16 cellular contexts compared by ENCODE assay signal in the genomic region with DNA sequence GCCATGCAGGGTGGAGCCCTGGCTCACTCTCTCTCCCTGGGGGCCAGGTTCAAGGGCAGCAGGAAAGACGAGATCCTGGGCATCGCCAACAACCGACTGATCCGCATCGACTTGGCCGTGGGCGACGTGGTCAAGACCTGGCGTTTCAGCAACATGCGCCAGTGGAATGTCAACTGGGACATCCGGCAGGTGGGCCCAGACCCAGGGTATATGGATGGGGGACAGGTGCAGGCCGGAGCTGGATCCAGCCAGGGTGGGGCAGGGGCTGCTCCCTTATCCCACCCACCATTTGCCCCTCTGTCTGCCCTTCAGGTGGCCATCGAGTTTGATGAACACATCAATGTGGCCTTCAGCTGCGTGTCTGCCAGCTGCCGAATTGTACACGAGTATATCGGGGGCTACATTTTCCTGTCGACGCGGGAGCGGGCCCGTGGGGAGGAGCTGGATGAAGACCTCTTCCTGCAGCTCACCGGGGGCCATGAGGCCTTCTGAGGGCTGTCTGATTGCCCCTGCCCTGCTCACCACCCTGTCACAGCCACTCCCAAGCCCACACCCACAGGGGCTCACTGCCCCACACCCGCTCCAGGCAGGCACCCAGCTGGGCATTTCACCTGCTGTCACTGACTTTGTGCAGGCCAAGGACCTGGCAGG. TPM values are rescaled to one million over a fixed set of nuclear protein-coding genes. Genes with fewer than 3 reads are reported as not detected.
A peak's percentile ranks its signal among the peaks of the same experiment; 100 is the strongest.
DNase-seq lines count a peak whose midpoint lies in the region; ATAC-seq, FAIRE-seq and TF ChIP-seq lines count a peak whose summit lies in the region.
"Had no signal": no experiment of that assay in that cellular context is flagged by ENCODE, and none has a peak within 500 bp of the region (broad histone marks: within the 10 kb centered on the region; RNA-seq: fewer than 3 reads in every experiment).

No MANE protein-coding gene starts in this region.

- H3K4me2 ChIP-seq in OCI-LY7 (ENCODE audit: low read length) (no peak overlapping the region), HepG2 (ENCODE audit: low read depth, low read length) (no peak overlapping the region)

- CTCF ChIA-PET in OCI-LY7 (lab: Charles Lee; ENCODE audit: unreplicated experiment): no interaction called here
- CTCF ChIA-PET in HepG2 (lab: Yijun Ruan, JAX; ENCODE audit: low intra/inter-chr PET ratio, low total read pairs): no interaction called here

- H3K27me3 ChIP-seq in HepG2 (ENCODE audit: control insufficient read depth in 1 of 2, insufficient read depth in 2 of 2, low read length in 2 of 2) (no peaks in the 10 kb centered on the region), upper lobe of right lung (no peaks in the 10 kb centered on the region)

- H4K20me1 ChIP-seq in OCI-LY7 (ENCODE audit: insufficient read depth, low read length) (no peaks in the 10 kb centered on the region; the same call in 1 of the 2 replicates), HepG2 (ENCODE audit: insufficient read depth, low read length) (no peaks in the 10 kb centered on the region)

- peaks cover 8% of the 10 kb centered on the region; the same call in 1 of the 2 replicates for H3K79me2 ChIP-seq in OCI-LY7 (ENCODE audit: insufficient read depth, low read depth, low read length)
- no peaks in the 10 kb centered on the region for H3K79me2 ChIP-seq in HepG2 (ENCODE audit: insufficient read depth, low read length)

- H2AFZ ChIP-seq in OCI-LY7 (ENCODE audit: low read length): no peak overlapping the region
- H2AFZ ChIP-seq in HepG2 (ENCODE audit: low read length): no peak overlapping the region

- POLR2A ChIA-PET in OCI-LY7 (lab: Charles Lee) (interaction anchor here (0.6 to 2.1 kb wide), 4 partner anchors 16 to 31 kb away, joined by 3 to 15 read pairs (median 4); a partner anchor contains a TSS), HepG2 (lab: Yijun Ruan, JAX) (interaction anchor here (1.0 to 1.7 kb wide), 2 partner anchors 38 to 95 kb away, joined by 3 to 5 read pairs; a partner anchor contains a TSS)

- H3K4me1 ChIP-seq in OCI-LY7 (ENCODE audit: insufficient read depth, low read length, poor library complexity, severe bottlenecking) (peaks cover 17% of the 10 kb centered on the region), HepG2 (ENCODE audit: insufficient read depth, low read length) (peaks cover 42% of the 10 kb centered on the region), upper lobe of right lung (peaks cover 23% of the 10 kb centered on the region)

- BruUV-seq in OCI-LY7 (replicated peaks; lab: Mats Ljungman, UMichigan) (TSS peak; percentile 80), HepG2 (replicated peaks; lab: Mats Ljungman, UMichigan) (no TSS peak)

- in situ Hi-C loops in HepG2 (cut with HindIII; ENCODE audit: extremely low pct_ligation_motif_present, low pct_unique_long_range_greater_than_20kb): no loop called here

- no peaks in the 10 kb centered on the region for H3K9me2 ChIP-seq in OCI-LY7 (ENCODE audit: insufficient read depth, low read length)

- intact Hi-C loops in left ventricle myocardium superior (cut with micrococcal nuclease) (no loop called here), Right ventricle myocardium superior (cut with DNase I) (no loop called here), OCI-LY7 (cut with micrococcal nuclease; ENCODE audit: unreplicated experiment) (no loop called here), HepG2 (cut with micrococcal nuclease; ENCODE audit: unreplicated experiment) (no loop called here), upper lobe of right lung (cut with DNase I) (no loop called here)

- WGBS in HepG2 (ENCODE audit: low lambda C conversion rate): 91% methylated on average over 19 of the region's 24 CpGs

- no peak for FAIRE-seq in HepG2 (lab: Jason Lieb, UNC)
- FAIRE-seq: TTC549 had no signal

- H3K4me3 ChIP-seq in OCI-LY7 (ENCODE audit: low read depth, low read length, poor library complexity, severe bottlenecking) (no peak overlapping the region), HepG2 (replicated peaks in 1 of 3; ENCODE audit: insufficient read depth in 1 of 3, low read depth in 2 of 3, low read length in 3 of 3) (no peak overlapping the region), upper lobe of right lung (no peak overlapping the region)

- no peak overlapping the region for H3K9ac ChIP-seq in HepG2 (ENCODE audit: insufficient read depth, low read depth, low read length)

- no peak for TF ChIP-seq RAD21 in HepG2 (CRISPR knock-in tag; IDR thresholded peaks at IDR 0.05)

- DNase-seq in left ventricle myocardium superior: peak; percentile 41
- DNase-seq in Right ventricle myocardium superior: no peak
- no peak for DNase-seq in OCI-LY7 (ENCODE audit: low spot score)
- no peak for DNase-seq in HepG2 (ENCODE audit: low spot score)
- peak; percentile 63 for DNase-seq in upper lobe of right lung
- no peak for DNase-seq in DMS79 treated with DMSO at 0.1 percent for 48 hours (lab: John Stamatoyannopoulos, UW)
- DNase-seq in H4 (ENCODE audit: low spot score): no peak
- DNase-seq: amniotic stem cell; foreskin melanocyte; IMR-90; naive thymus-derived CD4-positive, alpha-beta T cell; NCI-H2081; NCI-H69 had no signal

- no peak for ATAC-seq in left ventricle myocardium superior
- ATAC-seq in Right ventricle myocardium superior (ENCODE audit: poor library complexity): no peak
- ATAC-seq in HepG2: no peak
- no peak for ATAC-seq in upper lobe of right lung
- no peak for ATAC-seq in HG03460 (IDR thresholded peaks at IDR 0.05; ENCODE audit: unreplicated experiment)
- ATAC-seq: naive thymus-derived CD4-positive, alpha-beta T cell had no signal

- H3K9me3 ChIP-seq in OCI-LY7 (ENCODE audit: low read length): no peaks in the 10 kb centered on the region
- H3K9me3 ChIP-seq in HepG2 (ENCODE audit: low read length): no peaks in the 10 kb centered on the region
- no peaks in the 10 kb centered on the region for H3K9me3 ChIP-seq in upper lobe of right lung
- H3K9me3 ChIP-seq: Caco-2 had no signal

- TF ChIP-seq CTCF in OCI-LY7 (conservative IDR thresholded peaks at IDR 0.05; ENCODE audit: low read length) (no peak), HepG2 (CRISPR knock-in tag; IDR thresholded peaks at IDR 0.05) (no peak), upper lobe of right lung (IDR thresholded peaks at IDR 0.05) (no peak)

- TF ChIP-seq EP300 in HepG2 (IDR thresholded peaks at IDR 0.05; ENCODE audit: low read depth in 2 of 2, low read length in 2 of 2) (no peak), HepG2 (CRISPR knock-in tag; IDR thresholded peaks at IDR 0.05; ENCODE audit: borderline replicate concordance) (no peak)

- H3K27ac ChIP-seq in OCI-LY7 (ENCODE audit: low read depth, low read length, poor library complexity, severe bottlenecking): no peak overlapping the region
- H3K27ac ChIP-seq in HepG2 (ENCODE audit: extremely low read length, insufficient read depth, low read length): no peak overlapping the region
- no peak overlapping the region for H3K27ac ChIP-seq in upper lobe of right lung

- no peak for TF ChIP-seq POLR2A in HepG2 (IDR thresholded peaks at IDR 0.05; ENCODE audit: insufficient read depth in 1 of 2, low read depth in 2 of 2, low read length in 2 of 2)

- H3K36me3 ChIP-seq in OCI-LY7 (ENCODE audit: insufficient read depth, low read length) (peaks cover 58% of the 10 kb centered on the region), HepG2 (replicated peaks in 1 of 2; ENCODE audit: control insufficient read depth in 1 of 2, insufficient read depth in 2 of 2, low read length in 2 of 2) (peaks cover 0 to 3% of the 10 kb centered on the region in 2 experiments; a peak in 2 of 5 replicates), upper lobe of right lung (peaks cover 45% of the 10 kb centered on the region)

RNA-seq across cellular contexts. Expression of a gene that starts 2.9 kb away (rescaled TPM):
- total RNA-seq in left ventricle myocardium superior (84.9 TPM), Right ventricle myocardium superior (79.8 TPM), OCI-LY7 (2022) (40.1 and 40.6 TPM in 2 replicates), HepG2 (2016; rRNA removed; fragmentation: Illumina TruSeq; extraction: Trizol) (21.0 and 24.8 TPM in 2 replicates), upper lobe of right lung (22.4 TPM)
- 35.7 and 49.0 TPM in 2 replicates for total RNA-seq in OCI-LY7 (2014; rRNA removed; shearing (Covaris generic))
- 51.8 and 67.6 TPM in 2 replicates for total RNA-seq in HepG2 (2016; cell fraction: cytosol; rRNA removed; fragmentation: Illumina TruSeq; extraction: Trizol; ENCODE audit: low read depth)
- total RNA-seq in HepG2 (2016; cell fraction: insoluble cytoplasmic fraction; rRNA removed; fragmentation: Illumina TruSeq; extraction: Trizol): 18.2 and 26.1 TPM in 2 replicates
- 40.6 and 48.2 TPM in 2 replicates for total RNA-seq in HepG2 (2016; cell fraction: membrane; rRNA removed; fragmentation: Illumina TruSeq; extraction: Trizol)
- total RNA-seq in HepG2 (2016; cell fraction: nucleus; rRNA removed; fragmentation: Illumina TruSeq; extraction: Trizol): 17.4 and 18.2 TPM in 2 replicates
- polyA plus RNA-seq in HepG2 (2011; rRNA removed): 40.7 and 45.1 TPM in 2 replicates
- polyA plus RNA-seq in HepG2 (2011; cell fraction: cytosol; rRNA removed): 33.6 and 56.7 TPM in 2 replicates
- 175 and 197 TPM in 2 replicates for polyA plus RNA-seq in HepG2 (2011; cell fraction: nucleus; rRNA removed)
- 24.3 TPM in 2 replicates for polyA plus RNA-seq in HepG2 (2012)
- 59.1 and 73.2 TPM in 2 replicates for polyA plus RNA-seq in HepG2 (2016; cell fraction: cytosol; fragmentation: Illumina TruSeq; extraction: Trizol; ENCODE audit: low read depth)
- polyA plus RNA-seq in HepG2 (2016; cell fraction: insoluble cytoplasmic fraction; fragmentation: Illumina TruSeq; extraction: Trizol; ENCODE audit: low read depth): 18.0 and 24.7 TPM in 2 replicates
- 41.3 and 42.8 TPM in 2 replicates for polyA plus RNA-seq in HepG2 (2016; cell fraction: membrane; fragmentation: Illumina TruSeq; extraction: Trizol; ENCODE audit: low read depth)
- 39.3 and 44.3 TPM in 2 replicates for polyA plus RNA-seq in HepG2 (2016; cell fraction: nucleus; fragmentation: Illumina TruSeq; extraction: Trizol; ENCODE audit: insufficient read depth, low read depth)
- polyA minus RNA-seq in HepG2 (2011; rRNA and poly(A)+ RNA removed; ENCODE audit: low replicate concordance): 34.0 and 59.0 TPM in 2 replicates
- 15.5 and 17.8 TPM in 2 replicates for polyA minus RNA-seq in HepG2 (2011; cell fraction: cytosol; rRNA and poly(A)+ RNA removed)
- 14.8 and 16.0 TPM in 2 replicates for polyA minus RNA-seq in HepG2 (2011; cell fraction: nucleus; rRNA and poly(A)+ RNA removed)
- total RNA-seq in H4 (2014; rRNA removed; shearing (Covaris generic)): 56.1 and 62.3 TPM in 2 replicates

RNA-seq across cellular contexts. Expression of a gene that starts 2.9 kb away (rescaled TPM):
- 73.9 TPM for total RNA-seq in left ventricle myocardium superior
- 60.8 TPM for total RNA-seq in Right ventricle myocardium superior
- total RNA-seq in OCI-LY7 (2014; rRNA removed; shearing (Covaris generic)): 54.6 and 81.4 TPM in 2 replicates
- 98.4 and 100 TPM in 2 replicates for total RNA-seq in OCI-LY7 (2022)
- 38.5 and 39.8 TPM in 2 replicates for total RNA-seq in HepG2 (2016; rRNA removed; fragmentation: Illumina TruSeq; extraction: Trizol)
- total RNA-seq in HepG2 (2016; cell fraction: cytosol; rRNA removed; fragmentation: Illumina TruSeq; extraction: Trizol; ENCODE audit: low read depth): 48.7 and 58.7 TPM in 2 replicates
- total RNA-seq in HepG2 (2016; cell fraction: insoluble cytoplasmic fraction; rRNA removed; fragmentation: Illumina TruSeq; extraction: Trizol): 37.6 and 40.0 TPM in 2 replicates
- 48.0 and 62.5 TPM in 2 replicates for total RNA-seq in HepG2 (2016; cell fraction: membrane; rRNA removed; fragmentation: Illumina TruSeq; extraction: Trizol)
- total RNA-seq in HepG2 (2016; cell fraction: nucleus; rRNA removed; fragmentation: Illumina TruSeq; extraction: Trizol): 18.9 and 27.6 TPM in 2 replicates
- polyA plus RNA-seq in HepG2 (2011; rRNA removed): 33.5 and 38.6 TPM in 2 replicates
- polyA plus RNA-seq in HepG2 (2011; cell fraction: cytosol; rRNA removed): 23.8 and 46.2 TPM in 2 replicates
- polyA plus RNA-seq in HepG2 (2011; cell fraction: nucleus; rRNA removed): 106 and 113 TPM in 2 replicates
- polyA plus RNA-seq in HepG2 (2012): 14.6 and 20.4 TPM in 2 replicates
- 41.8 and 51.1 TPM in 2 replicates for polyA plus RNA-seq in HepG2 (2016; cell fraction: cytosol; fragmentation: Illumina TruSeq; extraction: Trizol; ENCODE audit: low read depth)
- polyA plus RNA-seq in HepG2 (2016; cell fraction: insoluble cytoplasmic fraction; fragmentation: Illumina TruSeq; extraction: Trizol; ENCODE audit: low read depth): 30.6 and 31.0 TPM in 2 replicates
- 38.0 and 47.3 TPM in 2 replicates for polyA plus RNA-seq in HepG2 (2016; cell fraction: membrane; fragmentation: Illumina TruSeq; extraction: Trizol; ENCODE audit: low read depth)
- polyA plus RNA-seq in HepG2 (2016; cell fraction: nucleus; fragmentation: Illumina TruSeq; extraction: Trizol; ENCODE audit: insufficient read depth, low read depth): 38.7 and 47.5 TPM in 2 replicates
- 36.4 and 41.0 TPM in 2 replicates for polyA minus RNA-seq in HepG2 (2011; rRNA and poly(A)+ RNA removed; ENCODE audit: low replicate concordance)
- 15.6 and 16.6 TPM in 2 replicates for polyA minus RNA-seq in HepG2 (2011; cell fraction: cytosol; rRNA and poly(A)+ RNA removed)
- polyA minus RNA-seq in HepG2 (2011; cell fraction: nucleus; rRNA and poly(A)+ RNA removed): 25.8 and 28.7 TPM in 2 replicates
- total RNA-seq in upper lobe of right lung: 47.8 TPM
- total RNA-seq in H4 (2014; rRNA removed; shearing (Covaris generic)): 39.6 and 47.9 TPM in 2 replicates

RNA-seq across cellular contexts. Expression of a gene that starts 7.2 kb away (rescaled TPM):
- 59.1 TPM for total RNA-seq in left ventricle myocardium superior
- total RNA-seq in Right ventricle myocardium superior: 58.0 TPM
- 14.1 and 19.2 TPM in 2 replicates for total RNA-seq in OCI-LY7 (2014; rRNA removed; shearing (Covaris generic))
- total RNA-seq in OCI-LY7 (2022): 42.4 and 56.0 TPM in 2 replicates
- 7.1 and 10.3 TPM in 2 replicates for total RNA-seq in HepG2 (2016; rRNA removed; fragmentation: Illumina TruSeq; extraction: Trizol)
- total RNA-seq in HepG2 (2016; cell fraction: cytosol; rRNA removed; fragmentation: Illumina TruSeq; extraction: Trizol; ENCODE audit: low read depth): 28.3 and 35.6 TPM in 2 replicates
- 6.3 and 10.4 TPM in 2 replicates for total RNA-seq in HepG2 (2016; cell fraction: insoluble cytoplasmic fraction; rRNA removed; fragmentation: Illumina TruSeq; extraction: Trizol)
- total RNA-seq in HepG2 (2016; cell fraction: membrane; rRNA removed; fragmentation: Illumina TruSeq; extraction: Trizol): 28.1 and 29.9 TPM in 2 replicates
- total RNA-seq in HepG2 (2016; cell fraction: nucleus; rRNA removed; fragmentation: Illumina TruSeq; extraction: Trizol): 5.2 and 8.8 TPM in 2 replicates
- polyA plus RNA-seq in HepG2 (2011; rRNA removed): 60.8 and 70.9 TPM in 2 replicates
- polyA plus RNA-seq in HepG2 (2011; cell fraction: cytosol; rRNA removed): 33.5 and 51.1 TPM in 2 replicates
- 73.5 and 95.2 TPM in 2 replicates for polyA plus RNA-seq in HepG2 (2011; cell fraction: nucleus; rRNA removed)
- 39.4 and 41.6 TPM in 2 replicates for polyA plus RNA-seq in HepG2 (2012)
- 106 and 114 TPM in 2 replicates for polyA plus RNA-seq in HepG2 (2016; cell fraction: cytosol; fragmentation: Illumina TruSeq; extraction: Trizol; ENCODE audit: low read depth)
- polyA plus RNA-seq in HepG2 (2016; cell fraction: insoluble cytoplasmic fraction; fragmentation: Illumina TruSeq; extraction: Trizol; ENCODE audit: low read depth): 22.4 and 29.3 TPM in 2 replicates
- 95.1 and 103 TPM in 2 replicates for polyA plus RNA-seq in HepG2 (2016; cell fraction: membrane; fragmentation: Illumina TruSeq; extraction: Trizol; ENCODE audit: low read depth)
- 38.2 and 42.5 TPM in 2 replicates for polyA plus RNA-seq in HepG2 (2016; cell fraction: nucleus; fragmentation: Illumina TruSeq; extraction: Trizol; ENCODE audit: insufficient read depth, low read depth)
- 22.4 and 24.1 TPM in 2 replicates for polyA minus RNA-seq in HepG2 (2011; rRNA and poly(A)+ RNA removed; ENCODE audit: low replicate concordance)
- 10.7 and 10.8 TPM in 2 replicates for polyA minus RNA-seq in HepG2 (2011; cell fraction: cytosol; rRNA and poly(A)+ RNA removed)
- polyA minus RNA-seq in HepG2 (2011; cell fraction: nucleus; rRNA and poly(A)+ RNA removed): 6.1 and 7.1 TPM in 2 replicates
- 36.4 TPM for total RNA-seq in upper lobe of right lung
- 2.5 and 4.5 TPM in 2 replicates for total RNA-seq in H4 (2014; rRNA removed; shearing (Covaris generic))

RNA-seq across cellular contexts. Expression of a gene that starts 11.3 kb away (rescaled TPM):
- 305 TPM for total RNA-seq in left ventricle myocardium superior
- 276 TPM for total RNA-seq in Right ventricle myocardium superior
- total RNA-seq in OCI-LY7 (2014; rRNA removed; shearing (Covaris generic)): 35.3 and 46.3 TPM in 2 replicates
- 59.6 and 60.8 TPM in 2 replicates for total RNA-seq in OCI-LY7 (2022)
- total RNA-seq in HepG2 (2016; rRNA removed; fragmentation: Illumina TruSeq; extraction: Trizol): 10.1 and 11.3 TPM in 2 replicates
- total RNA-seq in HepG2 (2016; cell fraction: cytosol; rRNA removed; fragmentation: Illumina TruSeq; extraction: Trizol; ENCODE audit: low read depth): 33.3 and 36.0 TPM in 2 replicates
- 7.7 and 10.8 TPM in 2 replicates for total RNA-seq in HepG2 (2016; cell fraction: insoluble cytoplasmic fraction; rRNA removed; fragmentation: Illumina TruSeq; extraction: Trizol)
- total RNA-seq in HepG2 (2016; cell fraction: membrane; rRNA removed; fragmentation: Illumina TruSeq; extraction: Trizol): 38.1 and 42.4 TPM in 2 replicates
- total RNA-seq in HepG2 (2016; cell fraction: nucleus; rRNA removed; fragmentation: Illumina TruSeq; extraction: Trizol): 6.0 and 7.4 TPM in 2 replicates
- 9.0 and 10.8 TPM in 2 replicates for polyA plus RNA-seq in HepG2 (2011; rRNA removed)
- 6.4 and 7.2 TPM in 2 replicates for polyA plus RNA-seq in HepG2 (2011; cell fraction: cytosol; rRNA removed)
- polyA plus RNA-seq in HepG2 (2011; cell fraction: nucleus; rRNA removed): 14.7 and 17.2 TPM in 2 replicates
- polyA plus RNA-seq in HepG2 (2012): 40.4 and 54.0 TPM in 2 replicates
- polyA plus RNA-seq in HepG2 (2016; cell fraction: cytosol; fragmentation: Illumina TruSeq; extraction: Trizol; ENCODE audit: low read depth): 75.5 and 81.3 TPM in 2 replicates
- polyA plus RNA-seq in HepG2 (2016; cell fraction: insoluble cytoplasmic fraction; fragmentation: Illumina TruSeq; extraction: Trizol; ENCODE audit: low read depth): 19.0 and 24.4 TPM in 2 replicates
- 73.2 and 75.8 TPM in 2 replicates for polyA plus RNA-seq in HepG2 (2016; cell fraction: membrane; fragmentation: Illumina TruSeq; extraction: Trizol; ENCODE audit: low read depth)
- polyA plus RNA-seq in HepG2 (2016; cell fraction: nucleus; fragmentation: Illumina TruSeq; extraction: Trizol; ENCODE audit: insufficient read depth, low read depth): 29.2 and 36.6 TPM in 2 replicates
- polyA minus RNA-seq in HepG2 (2011; rRNA and poly(A)+ RNA removed; ENCODE audit: low replicate concordance): 8.3 and 8.6 TPM in 2 replicates
- 9.6 and 10.8 TPM in 2 replicates for polyA minus RNA-seq in HepG2 (2011; cell fraction: cytosol; rRNA and poly(A)+ RNA removed)
- 2.8 and 3.7 TPM in 2 replicates for polyA minus RNA-seq in HepG2 (2011; cell fraction: nucleus; rRNA and poly(A)+ RNA removed)
- 172 TPM for total RNA-seq in upper lobe of right lung
- total RNA-seq in H4 (2014; rRNA removed; shearing (Covaris generic)): 28.8 and 51.6 TPM in 2 replicates

RNA-seq across cellular contexts. Expression of a gene that starts 16.6 kb away (rescaled TPM):
- 6.9 TPM for total RNA-seq in left ventricle myocardium superior
- total RNA-seq in Right ventricle myocardium superior: 6.0 TPM
- total RNA-seq in OCI-LY7 (2014; rRNA removed; shearing (Covaris generic)): 116 and 120 TPM in 2 replicates
- total RNA-seq in OCI-LY7 (2022): 167 and 201 TPM in 2 replicates
- total RNA-seq in HepG2 (2016; rRNA removed; fragmentation: Illumina TruSeq; extraction: Trizol): not detected in 2 replicates
- total RNA-seq in HepG2 (2016; cell fraction: cytosol; rRNA removed; fragmentation: Illumina TruSeq; extraction: Trizol; ENCODE audit: low read depth): not detected in 2 replicates
- total RNA-seq in HepG2 (2016; cell fraction: insoluble cytoplasmic fraction; rRNA removed; fragmentation: Illumina TruSeq; extraction: Trizol): 0.30 TPM in 1 of 2 replicates, not detected in the other
- 0.22 TPM in 1 of 2 replicates, not detected in the other for total RNA-seq in HepG2 (2016; cell fraction: membrane; rRNA removed; fragmentation: Illumina TruSeq; extraction: Trizol)
- total RNA-seq in HepG2 (2016; cell fraction: nucleus; rRNA removed; fragmentation: Illumina TruSeq; extraction: Trizol): not detected in 2 replicates
- 0.16 and 0.29 TPM in 2 replicates for polyA plus RNA-seq in HepG2 (2011; rRNA removed)
- polyA plus RNA-seq in HepG2 (2011; cell fraction: cytosol; rRNA removed): 0.11 and 0.15 TPM in 2 replicates
- 2.4 and 3.6 TPM in 2 replicates for polyA plus RNA-seq in HepG2 (2011; cell fraction: nucleus; rRNA removed)
- 0.40 and 0.93 TPM in 2 replicates for polyA plus RNA-seq in HepG2 (2012)
- not detected in 2 replicates for polyA plus RNA-seq in HepG2 (2016; cell fraction: cytosol; fragmentation: Illumina TruSeq; extraction: Trizol; ENCODE audit: low read depth)
- not detected in 2 replicates for polyA plus RNA-seq in HepG2 (2016; cell fraction: insoluble cytoplasmic fraction; fragmentation: Illumina TruSeq; extraction: Trizol; ENCODE audit: low read depth)
- polyA plus RNA-seq in HepG2 (2016; cell fraction: membrane; fragmentation: Illumina TruSeq; extraction: Trizol; ENCODE audit: low read depth): 0.08 TPM in 1 of 2 replicates, not detected in the other
- polyA plus RNA-seq in HepG2 (2016; cell fraction: nucleus; fragmentation: Illumina TruSeq; extraction: Trizol; ENCODE audit: insufficient read depth, low read depth): 0.75 TPM in 1 of 2 replicates, not detected in the other
- 0.76 and 0.91 TPM in 2 replicates for polyA minus RNA-seq in HepG2 (2011; rRNA and poly(A)+ RNA removed; ENCODE audit: low replicate concordance)
- not detected in 2 replicates for polyA minus RNA-seq in HepG2 (2011; cell fraction: cytosol; rRNA and poly(A)+ RNA removed)
- 0.12 and 1.3 TPM in 2 replicates for polyA minus RNA-seq in HepG2 (2011; cell fraction: nucleus; rRNA and poly(A)+ RNA removed)
- 73.1 TPM for total RNA-seq in upper lobe of right lung
- not detected in 2 replicates for total RNA-seq in H4 (2014; rRNA removed; shearing (Covaris generic))

Comparison
In these comparisons a context has a peak if more than half of its experiments do, and no peak if none do; other contexts are left out.
1. DNase-seq: peak in left ventricle myocardium superior (single experiment) and upper lobe of right lung (single experiment); none in Right ventricle myocardium superior (single experiment), OCI-LY7 (single experiment), HepG2 (single experiment), DMS79 treated with DMSO at 0.1 percent for 48 hours (single experiment) and H4 (single experiment).